12 cellular contexts compared by ENCODE assay signal in genomic region chr14:24875203-24875840, GRCh38.
DNase-seq lines count a peak whose midpoint lies in the region; TF ChIP-seq lines count a peak whose summit lies in the region.
"Had no signal": no experiment of that assay in that cellular context is flagged by ENCODE, and none has a peak within 500 bp of the region (broad histone marks: within the 10 kb centered on the region; RNA-seq: fewer than 3 reads in every experiment).

No MANE protein-coding gene starts in this region.

- H3K36me3 ChIP-seq in osteoblast (ENCODE audit: insufficient read depth, low read length) = no peaks in the 10 kb centered on the region
- no peaks in the 10 kb centered on the region for H3K36me3 ChIP-seq in vagina

- peak overlapping the region in 1 of 2 donors; percentile 82 for H3K4me3 Mint-ChIP-seq in CD14-positive monocyte
- H3K4me3 Mint-ChIP-seq in HFFc6 = no peak overlapping the region

- no peaks in the 10 kb centered on the region for H3K27me3 ChIP-seq in osteoblast (ENCODE audit: insufficient read depth, low read length)
- no peaks in the 10 kb centered on the region for H3K27me3 ChIP-seq in vagina

- no peak for TF ChIP-seq CTCF in CD14-positive monocyte (IDR thresholded peaks at IDR 0.05)
- TF ChIP-seq CTCF in HFFc6 (IDR thresholded peaks at IDR 0.05) = no peak
- no peak for TF ChIP-seq CTCF in osteoblast (IDR thresholded peaks at IDR 0.05; ENCODE audit: extremely low read depth, low read depth, low read length)
- TF ChIP-seq CTCF in vagina (IDR thresholded peaks at IDR 0.05) = no peak

- no peak for TF ChIP-seq POLR2A in vagina (IDR thresholded peaks at IDR 0.05)

- H3K27ac Mint-ChIP-seq in CD14-positive monocyte = peak overlapping the region in 4 of 7 donors; percentile 11 to 80 (median 44)
- H3K27ac Mint-ChIP-seq in HFFc6 = peak overlapping the region; percentile 40; the same call in 1 of the 2 replicates

- H3K4me1 ChIP-seq in osteoblast (ENCODE audit: insufficient read depth, low read length) (no peaks in the 10 kb centered on the region), vagina (no peaks in the 10 kb centered on the region)

- H3K36me3 Mint-ChIP-seq in CD14-positive monocyte (no peaks in the 10 kb centered on the region), HFFc6 (ENCODE audit: low read depth) (no peaks in the 10 kb centered on the region)

- H3K4me3 ChIP-seq in osteoblast (ENCODE audit: insufficient read depth, low read length) = no peak overlapping the region
- no peak overlapping the region for H3K4me3 ChIP-seq in vagina

- intact Hi-C loops in CD14-positive monocyte (cut with micrococcal nuclease) = no loop called here
- intact Hi-C loops in vagina (cut with DNase I) = no loop called here

- no peaks in the 10 kb centered on the region for H3K9me3 ChIP-seq in osteoblast (ENCODE audit: low read depth, low read length)
- no peaks in the 10 kb centered on the region for H3K9me3 ChIP-seq in vagina

- H3K9me3 Mint-ChIP-seq in CD14-positive monocyte (peaks cover 0 to 1% (median 0%) of the 10 kb centered on the region in 7 donors), HFFc6 (no peaks in the 10 kb centered on the region)

- no peaks in the 10 kb centered on the region for H3K79me2 ChIP-seq in osteoblast (ENCODE audit: insufficient read depth, low read length)

- H2AFZ ChIP-seq in osteoblast (ENCODE audit: low read length) = no peak overlapping the region

- H3K27ac ChIP-seq in osteoblast (ENCODE audit: low read depth, low read length) (no peak overlapping the region), vagina (no peak overlapping the region)
- H3K27ac ChIP-seq: KMS-11 had no signal

- H4K20me1 ChIP-seq in osteoblast (ENCODE audit: insufficient read depth, low read length) = no peaks in the 10 kb centered on the region

- DNase-seq in CD14-positive monocyte (ENCODE audit: low spot score) (no peak), HFFc6 (no peak), fibroblast of peridontal ligament (ENCODE audit: extremely low read depth) (peak; percentile 45), osteoblast (ENCODE audit: insufficient read length, low spot score, missing footprints) (peak; percentile 50), NOMO-1 treated with DMSO at 0.1 percent for 48 hours (lab: John Stamatoyannopoulos, UW; ENCODE audit: unreplicated experiment) (no peak), vagina (ENCODE audit: extremely low spot score in 2 of 2) (no peak), T-helper 2 cell (no peak)
- no peak for DNase-seq in activated CD4-positive, alpha-beta T cell treated with anti-CD3 and anti-CD28 coated beads for 4 hours
- DNase-seq: NCI-H146, NCI-H2081 treated with DMSO at 0.1 percent for 48 hours, NCI-H524 had no signal

- H3K4me2 ChIP-seq in osteoblast (ENCODE audit: insufficient read depth, low read length) = no peak overlapping the region
- H3K4me2 ChIP-seq: KMS-11 had no signal

- H3K4me1 Mint-ChIP-seq in CD14-positive monocyte = peaks cover 24% of the 10 kb centered on the region
- peaks cover 31% of the 10 kb centered on the region for H3K4me1 Mint-ChIP-seq in HFFc6 (ENCODE audit: low read depth)

- H3K27me3 Mint-ChIP-seq in CD14-positive monocyte (ENCODE audit: low read depth in 3 of 3) (peaks cover 0 to 1% (median 0%) of the 10 kb centered on the region in 3 donors), HFFc6 (ENCODE audit: insufficient read depth) (no peaks in the 10 kb centered on the region)

Comparison
In these comparisons a context has a peak if more than half of its experiments do, and no peak if none do; other contexts are left out.
1. DNase-seq: peak in fibroblast of peridontal ligament (single experiment) and osteoblast (single experiment); none in CD14-positive monocyte (single experiment), HFFc6 (single experiment), NOMO-1 treated with DMSO at 0.1 percent for 48 hours (single experiment), activated CD4-positive, alpha-beta T cell treated with anti-CD3 and anti-CD28 coated beads for 4 hours (0 of 2), vagina (0 of 2) and T-helper 2 cell (0 of 5).